In the genomic region with DNA sequence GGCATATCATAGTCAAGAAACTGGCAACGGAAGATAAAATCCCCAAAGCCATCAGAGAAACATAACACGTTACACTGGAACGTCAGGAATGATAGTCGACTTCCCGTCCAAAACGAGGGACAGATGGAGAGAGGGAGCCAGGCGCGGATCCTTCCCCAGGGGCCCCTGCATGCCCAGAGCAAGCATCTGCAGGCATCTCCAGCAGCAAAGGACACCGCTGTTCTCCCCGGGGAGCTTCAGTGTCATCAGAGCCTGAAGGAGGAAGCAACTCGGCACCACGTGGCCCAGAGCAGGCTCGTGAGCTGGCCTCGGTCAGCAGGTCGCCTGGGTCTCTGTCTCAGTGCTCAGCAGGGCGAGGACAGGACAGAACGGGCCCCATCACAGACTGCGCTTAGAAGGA, we compare ENCODE assay signal across 11 cellular contexts. TPM values are rescaled to one million over a fixed set of nuclear protein-coding genes. Genes with fewer than 3 reads are reported as not detected.
A peak's percentile ranks its signal among the peaks of the same experiment; 100 is the strongest.
DNase-seq lines count a peak whose midpoint lies in the region; ATAC-seq and TF ChIP-seq lines count a peak whose summit lies in the region.
"Had no signal": no experiment of that assay in that cellular context is flagged by ENCODE, and none has a peak within 500 bp of the region (broad histone marks: within the 10 kb centered on the region; RNA-seq: fewer than 3 reads in every experiment).

No MANE protein-coding gene starts in this region.

- H3K27me3 Mint-ChIP-seq in HFFc6 (ENCODE audit: insufficient read depth), result no peaks in the 10 kb centered on the region; the same call in 1 of the 2 replicates
- H3K27me3 Mint-ChIP-seq: central memory CD8-positive, alpha-beta T cell had no signal

- WGBS in mesodermal cell (ENCODE audit: insufficient coverage in 2 of 2), 2 experiments, result 84 to 87% methylated on average over 18 of the region's 18 CpGs
- WGBS in suprapubic skin, result 71% methylated on average over 17 of the region's 18 CpGs

- TF ChIP-seq POLR2A in suprapubic skin (IDR thresholded peaks at IDR 0.05), result no peak

- H3K4me3 Mint-ChIP-seq in HFFc6, result peak overlapping the region; percentile 74
- H3K4me3 Mint-ChIP-seq: central memory CD8-positive, alpha-beta T cell had no signal

- ATAC-seq in GM21381 (IDR thresholded peaks at IDR 0.05; ENCODE audit: unreplicated experiment), result no peak

- H3K27ac ChIP-seq in dorsolateral prefrontal cortex, result peak overlapping the region in 56 of 59 donors; percentile 4 to 90 (median 76)
- H3K27ac ChIP-seq in mesodermal cell (ENCODE audit: low read depth, low read length, severe bottlenecking), result peak overlapping the region; percentile 51
- H3K27ac ChIP-seq in suprapubic skin, result peak overlapping the region; percentile 43
- H3K27ac ChIP-seq in RWPE1, result no peak overlapping the region

- H3K9me3 ChIP-seq in mesodermal cell (ENCODE audit: control insufficient read depth, low read length) (peaks cover 4% of the 10 kb centered on the region), suprapubic skin (no peaks in the 10 kb centered on the region)

- H3K27me3 ChIP-seq in dorsolateral prefrontal cortex (no peaks in the 10 kb centered on the region), suprapubic skin (no peaks in the 10 kb centered on the region)

- TF ChIP-seq EP300 in suprapubic skin (IDR thresholded peaks at IDR 0.05), result no peak

- DNase-seq in HFFc6 (peak; percentile 16), dorsolateral prefrontal cortex (peak in 5 of 10 donors; percentile 46 to 71 (median 57)), suprapubic skin (ENCODE audit: low spot score in 2 of 2) (no peak), RWPE1 (ENCODE audit: low spot score) (no peak), NCI-H345 treated with DMSO at 0.1 percent for 48 hours (lab: John Stamatoyannopoulos, UW; ENCODE audit: unreplicated experiment) (no peak), GM13976 (ENCODE audit: low spot score) (no peak)
- DNase-seq: GF-D8, NCI-H526 treated with DMSO at 0.1 percent for 48 hours had no signal

- in situ Hi-C loops in GM13976 (cut with MboI; ENCODE audit: low sequenced_read_pairs, unreplicated experiment), result no loop called here

- peak overlapping the region; percentile 92 for H3K27ac Mint-ChIP-seq in HFFc6

- H3K4me1 Mint-ChIP-seq in HFFc6 (ENCODE audit: low read depth), result peaks cover 18% of the 10 kb centered on the region

- H3K36me3 Mint-ChIP-seq in HFFc6 (ENCODE audit: low read depth), result peaks cover 39% of the 10 kb centered on the region

- H3K4me3 ChIP-seq in dorsolateral prefrontal cortex (peak overlapping the region in 21 of 59 donors; percentile 5 to 40 (median 15)), mesodermal cell (ENCODE audit: extremely low read depth, insufficient read depth, low read length, poor library complexity, severe bottlenecking) (no peak overlapping the region), suprapubic skin (no peak overlapping the region)

- CTCF ChIA-PET in RWPE1 (lab: Yijun Ruan, JAX), result no interaction called here

- POLR2A ChIA-PET in RWPE1 (lab: Yijun Ruan, JAX; ENCODE audit: low non-redundant PET), result no interaction called here

- TF ChIP-seq CTCF in HFFc6 (IDR thresholded peaks at IDR 0.05) (no peak), dorsolateral prefrontal cortex (IDR thresholded peaks at IDR 0.05 in 54 of 56, conservative IDR thresholded peaks at IDR 0.05 in 2 of 56; ENCODE audit: low read depth in 1 of 56, partially characterized antibody in 56 of 56) (no peak), suprapubic skin (IDR thresholded peaks at IDR 0.05) (no peak), RWPE1 (conservative IDR thresholded peaks at IDR 0.05; ENCODE audit: low read depth) (no peak), GM13976 (IDR thresholded peaks at IDR 0.05; ENCODE audit: borderline replicate concordance, control extremely low read depth, extremely low read depth, insufficient read depth, missing control alignments) (no peak)

- no peaks in the 10 kb centered on the region for H3K36me3 ChIP-seq in mesodermal cell (ENCODE audit: control insufficient read depth, insufficient read depth, low read length)
- peaks cover 18% of the 10 kb centered on the region for H3K36me3 ChIP-seq in suprapubic skin

- intact Hi-C loops in dorsolateral prefrontal cortex (cut with DNase I), result no loop called here

- H3K9me3 Mint-ChIP-seq in HFFc6, result peaks cover 12% of the 10 kb centered on the region
- H3K9me3 Mint-ChIP-seq: central memory CD8-positive, alpha-beta T cell had no signal

- H3K4me1 ChIP-seq in mesodermal cell (ENCODE audit: control insufficient read depth, insufficient read depth, low read length, poor library complexity, severe bottlenecking) (peaks cover 12% of the 10 kb centered on the region), suprapubic skin (peaks cover 15% of the 10 kb centered on the region)

RNA-seq across cellular contexts. Expression of a gene that starts 50.1 kb away (rescaled TPM):
- 10 to 100 TPM; 10.9 to 19.3 (median 14.2) TPM for total RNA-seq in HFFc6 (2021; fragmentation: NEBNext Ultra II Directional; extraction: Animal tissue kit (Norgen Biotek cat#: 25700))
- 10 to 100 TPM; 26.2 to 68.7 (median 45.4) TPM for total RNA-seq in dorsolateral prefrontal cortex
- polyA plus RNA-seq in mesodermal cell (2013, experiment 1 of 2), result 16.3 TPM
- 16.0 TPM for polyA plus RNA-seq in mesodermal cell (2013, experiment 2 of 2)
- total RNA-seq in suprapubic skin, result 100 to 1,000 TPM in 1 of 4 donors, 10 to 100 TPM in 3; 32.1 to 117 (median 38.0) TPM
